In the genomic region with DNA sequence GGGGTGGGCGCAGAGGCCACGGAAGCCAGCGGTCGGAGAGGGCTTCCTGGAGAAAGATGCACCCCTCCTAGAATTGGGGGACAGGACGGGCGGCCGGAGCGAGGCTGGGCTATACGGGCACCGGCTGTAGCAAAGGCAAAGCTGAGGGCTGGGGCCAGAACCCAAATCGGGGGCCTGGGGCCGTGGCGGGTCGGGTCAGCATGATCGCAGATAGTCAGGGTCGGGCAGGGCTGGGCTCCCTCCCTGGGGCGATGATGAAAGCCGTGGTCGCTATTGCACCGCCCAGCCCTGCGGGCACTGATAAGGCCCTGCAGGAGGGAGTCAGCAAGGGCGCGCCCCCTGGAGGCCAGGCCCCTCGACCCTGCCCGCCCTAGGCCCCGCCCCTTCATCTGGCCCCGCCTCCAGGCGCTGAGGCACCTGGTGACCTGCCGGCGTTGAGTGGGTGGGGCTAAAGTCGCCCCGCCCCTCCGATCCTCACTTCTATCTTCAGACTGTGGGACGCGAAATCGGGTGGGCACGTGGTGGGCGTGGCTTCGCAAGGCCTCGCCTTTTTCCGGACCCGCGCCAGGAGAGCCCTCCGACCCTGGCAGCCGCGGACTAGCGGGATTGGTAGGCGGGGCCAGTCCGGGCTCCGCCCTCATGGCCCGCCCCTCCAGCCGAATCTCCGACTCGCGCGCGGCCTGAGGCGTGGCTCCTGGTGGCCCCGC, we compare ENCODE assay signal across 7 cellular contexts. TPM values are rescaled to one million over a fixed set of nuclear protein-coding genes. Genes with fewer than 3 reads are reported as not detected.
DNase-seq lines count a peak whose midpoint lies in the region; ATAC-seq, FAIRE-seq and TF ChIP-seq lines count a peak whose summit lies in the region.

No MANE protein-coding gene starts in this region.

- peak overlapping the region; percentile 86 for H3K27ac Mint-ChIP-seq in astrocyte (ENCODE audit: unreplicated experiment)

- peaks cover 20% of the 10 kb centered on the region for H3K4me1 Mint-ChIP-seq in astrocyte (ENCODE audit: low read depth, unreplicated experiment)

- H3K27me3 ChIP-seq in astrocyte (ENCODE audit: insufficient read depth, low read length) = no peaks in the 10 kb centered on the region
- no peaks in the 10 kb centered on the region for H3K27me3 ChIP-seq in hepatocyte

- no peaks in the 10 kb centered on the region for H3K9me3 Mint-ChIP-seq in astrocyte (ENCODE audit: unreplicated experiment)

- H2AFZ ChIP-seq in astrocyte (ENCODE audit: low read depth, low read length) (no peak overlapping the region), hepatocyte (peak overlapping the region; percentile 15)

- no peaks in the 10 kb centered on the region for H3K9me2 ChIP-seq in hepatocyte (replicated peaks; ENCODE audit: insufficient read depth)

- peaks cover 1% of the 10 kb centered on the region for H3K36me3 Mint-ChIP-seq in astrocyte (ENCODE audit: low read depth, unreplicated experiment)

- H3K4me2 ChIP-seq in astrocyte (ENCODE audit: low read length) (peak overlapping the region; percentile 78), hepatocyte (peak overlapping the region; percentile 97)

- H3K4me3 ChIP-seq in astrocyte (ENCODE audit: insufficient read depth, low read depth, low read length) (peak overlapping the region; percentile 40), hepatocyte (peak overlapping the region; percentile 32)

- H3K4me3 Mint-ChIP-seq in astrocyte (ENCODE audit: unreplicated experiment) = peak overlapping the region; percentile 85

- peaks cover 19% of the 10 kb centered on the region for H4K20me1 ChIP-seq in astrocyte (ENCODE audit: insufficient read depth, low read length)
- peaks cover 3% of the 10 kb centered on the region for H4K20me1 ChIP-seq in hepatocyte (ENCODE audit: insufficient read depth, poor library complexity, severe bottlenecking)

- no peak overlapping the region for H3K9ac ChIP-seq in astrocyte (ENCODE audit: low read length)

- peaks cover under 1% of the 10 kb centered on the region for H3K27me3 Mint-ChIP-seq in astrocyte (ENCODE audit: low read depth, unreplicated experiment)

- peak; percentile 56 for ATAC-seq in GM18511 (IDR thresholded peaks at IDR 0.05; ENCODE audit: unreplicated experiment)
- peak; percentile 54 for ATAC-seq in HG02981 (IDR thresholded peaks at IDR 0.05; ENCODE audit: unreplicated experiment)

- H3K79me2 ChIP-seq in astrocyte (ENCODE audit: insufficient read depth, low read length) (peaks cover 45% of the 10 kb centered on the region), hepatocyte (peaks cover 36% of the 10 kb centered on the region)

- TF ChIP-seq CTCF in astrocyte (IDR thresholded peaks at IDR 0.05; ENCODE audit: insufficient read depth, low read depth, low read length) = peak; percentile 5
- peak; percentile 53 for TF ChIP-seq CTCF in hepatocyte (IDR thresholded peaks at IDR 0.05; ENCODE audit: poor library complexity)

- H3K9me3 ChIP-seq in astrocyte (ENCODE audit: insufficient read depth, low read depth, low read length) = no peaks in the 10 kb centered on the region
- no peaks in the 10 kb centered on the region for H3K9me3 ChIP-seq in hepatocyte (ENCODE audit: low read depth)

- FAIRE-seq in astrocyte (lab: Jason Lieb, UNC) = no peak

- peak; percentile 90 for DNase-seq in NCI-H2029 (lab: John Stamatoyannopoulos, UW)
- peak; percentile 95 for DNase-seq in T-helper 22 cell (ENCODE audit: low read depth)
- DNase-seq in astrocyte (ENCODE audit: low read depth) = peak; percentile 60
- peak; percentile 97 for DNase-seq in hepatocyte (ENCODE audit: low spot score)
- DNase-seq in retina = peak; percentile 93

- H3K27ac ChIP-seq in astrocyte (ENCODE audit: low read depth, low read length) (no peak overlapping the region), hepatocyte (peak overlapping the region; percentile 87)

- WGBS in hepatocyte (ENCODE audit: low lambda C conversion rate, missing lambda C conversion rate) = 4% methylated on average over 35 of the region's 59 CpGs

- H3K4me1 ChIP-seq in astrocyte (ENCODE audit: insufficient read depth, low read length) (peaks cover 44% of the 10 kb centered on the region), hepatocyte (ENCODE audit: insufficient read depth) (peaks cover 20% of the 10 kb centered on the region)

- H3K36me3 ChIP-seq in astrocyte (ENCODE audit: insufficient read depth, low read length) = no peaks in the 10 kb centered on the region
- H3K36me3 ChIP-seq in hepatocyte (replicated peaks; ENCODE audit: insufficient read depth, low read depth) = no peaks in the 10 kb centered on the region

RNA-seq across cellular contexts. Expression of gene SH2B3, which starts 0.4 kb away (rescaled TPM):
- total RNA-seq in astrocyte = 23.6 and 26.1 TPM in 2 replicates
- total RNA-seq in hepatocyte = 5.5 and 9.0 TPM in 2 replicates
- polyA plus RNA-seq in hepatocyte = 4.7 and 5.3 TPM in 2 replicates

RNA-seq across cellular contexts. Expression of gene PHETA1, which starts 36.4 kb away (rescaled TPM):
- total RNA-seq in astrocyte (14.3 and 14.9 TPM in 2 replicates), hepatocyte (18.1 and 30.9 TPM in 2 replicates)
- polyA plus RNA-seq in hepatocyte = 14.2 and 24.6 TPM in 2 replicates
